ENCODE assay signal across 8 cellular contexts in genomic region chr12:30622509-30622908, GRCh38.
DNase-seq lines count a peak whose midpoint lies in the region; ATAC-seq and TF ChIP-seq lines count a peak whose summit lies in the region.

No MANE protein-coding gene starts in this region.

- no peaks in the 10 kb centered on the region for H3K4me1 ChIP-seq in lower lobe of right lung

- H3K27me3 ChIP-seq in lower lobe of right lung (ENCODE audit: low read depth) = no peaks in the 10 kb centered on the region

- no peaks in the 10 kb centered on the region for H3K9me3 ChIP-seq in lower lobe of right lung

- TF ChIP-seq CTCF in lower lobe of right lung (IDR thresholded peaks at IDR 0.05) = no peak

- no peak overlapping the region for H3K27ac ChIP-seq in lower lobe of right lung

- intact Hi-C loops in lower lobe of right lung (cut with DNase I) = no loop called here

- H3K4me3 ChIP-seq in lower lobe of right lung = no peak overlapping the region

- no peaks in the 10 kb centered on the region for H3K36me3 ChIP-seq in lower lobe of right lung

- DNase-seq in HPDE6-E6E7 (ENCODE audit: extremely low spot score) (peak; percentile 8), glomerular visceral epithelial cell (ENCODE audit: extremely low spot score) (peak; percentile 20), NCI-H146 treated with DMSO at 0.1 percent for 48 hours (lab: John Stamatoyannopoulos, UW; ENCODE audit: unreplicated experiment) (no peak), UCSD-AML1 (lab: John Stamatoyannopoulos, UW; ENCODE audit: unreplicated experiment) (no peak), lower lobe of right lung (no peak)
- DNase-seq in activated naive CD4-positive, alpha-beta T cell (lab: John Stamatoyannopoulos, UW) = no peak

- ATAC-seq in GM18502 (IDR thresholded peaks at IDR 0.05; ENCODE audit: poor library complexity, unreplicated experiment) = peak; percentile 94
- peak; percentile 65 for ATAC-seq in GM21737 (IDR thresholded peaks at IDR 0.05; ENCODE audit: unreplicated experiment)
- ATAC-seq in lower lobe of right lung = no peak

Comparison
In these comparisons a context has a peak if more than half of its experiments do, and no peak if none do; other contexts are left out.
1. ATAC-seq: peak in GM18502 (single experiment) and GM21737 (single experiment); none in lower lobe of right lung (0 of 2).
2. DNase-seq: peak in HPDE6-E6E7 (single experiment) and glomerular visceral epithelial cell (single experiment); none in NCI-H146 treated with DMSO at 0.1 percent for 48 hours (single experiment), UCSD-AML1 (single experiment), lower lobe of right lung (single experiment) and activated naive CD4-positive, alpha-beta T cell (0 of 4).